In genomic region chrX:29453333-29453732, GRCh38 we compare ENCODE assay signal across 30 cellular contexts.
DNase-seq lines count a peak whose midpoint lies in the region; ATAC-seq and TF ChIP-seq lines count a peak whose summit lies in the region.
"Had no signal": no experiment of that assay in that cellular context is flagged by ENCODE, and none has a peak within 500 bp of the region (broad histone marks: within the 10 kb centered on the region; RNA-seq: fewer than 3 reads in every experiment).

No MANE protein-coding gene starts in this region.

- no peak overlapping the region for H3K27ac ChIP-seq in effector memory CD4-positive, alpha-beta T cell (ENCODE audit: insufficient read depth, low read length, poor library complexity, severe bottlenecking)
- H3K27ac ChIP-seq: dorsolateral prefrontal cortex, gastroesophageal sphincter, prostate gland, right lobe of liver, stomach, WERI-Rb-1 had no signal

- DNase-seq in GM06990 (ENCODE audit: extremely low read depth, insufficient read length) (peak; percentile 28), foreskin fibroblast (peak; percentile 3), BE2C (no peak), islet precursor cell (no peak)
- no peak for DNase-seq in effector memory CD4-positive, alpha-beta T cell
- DNase-seq: activated CD4-positive, alpha-beta T cell treated with anti-CD3 and anti-CD28 coated beads for 4 hours; activated T-cell treated with anti-CD3 and anti-CD28 coated beads for 4 hours; amniotic stem cell; Caco-2; DMS79; dorsolateral prefrontal cortex; GDM1; H9; hypothalamus; left colon; mucosa of descending colon; natural killer cell; NCI-H1092 treated with DMSO at 0.1 percent for 48 hours; NCI-H1694 treated with DMSO at 0.1 percent for 48 hours; NCI-H446; NCI-H748 treated with DMSO at 0.1 percent for 48 hours; occipital lobe; right lobe of liver; stimulated activated CD4-positive, alpha-beta T cell treated with anti-CD3 and anti-CD28 coated beads, Interleukin-2, amount 100 ng/mL, for 48 hours; stomach; WERI-Rb-1 had no signal

- no peaks in the 10 kb centered on the region for H3K4me1 ChIP-seq in effector memory CD4-positive, alpha-beta T cell (ENCODE audit: control insufficient read depth, insufficient read depth, low read length, poor library complexity, severe bottlenecking)
- no peaks in the 10 kb centered on the region for H3K4me1 ChIP-seq in BE2C
- H3K4me1 ChIP-seq: Caco-2, gastroesophageal sphincter, prostate gland, right lobe of liver, stomach had no signal

- H3K36me3 ChIP-seq in GM06990 (ENCODE audit: control insufficient read depth, insufficient read depth, low read length) (no peaks in the 10 kb centered on the region), BE2C (no peaks in the 10 kb centered on the region)
- H3K36me3 ChIP-seq in effector memory CD4-positive, alpha-beta T cell (ENCODE audit: control insufficient read depth, insufficient read depth, low read length) = no peaks in the 10 kb centered on the region
- H3K36me3 ChIP-seq: gastroesophageal sphincter, prostate gland, right lobe of liver, stomach, WERI-Rb-1 had no signal

- H3K27me3 ChIP-seq in GM06990 (replicated peaks; ENCODE audit: control insufficient read depth, insufficient read depth, low read length) = no peaks in the 10 kb centered on the region
- H3K27me3 ChIP-seq in effector memory CD4-positive, alpha-beta T cell (replicated peaks; ENCODE audit: control insufficient read depth, insufficient read depth, low read length, poor library complexity, severe bottlenecking) = no peaks in the 10 kb centered on the region
- H3K27me3 ChIP-seq in BE2C = no peaks in the 10 kb centered on the region
- H3K27me3 ChIP-seq: gastroesophageal sphincter, right lobe of liver, stomach had no signal

- ATAC-seq in GM19455 (IDR thresholded peaks at IDR 0.05; ENCODE audit: unreplicated experiment) (peak; percentile 78), HG03342 (IDR thresholded peaks at IDR 0.05; ENCODE audit: unreplicated experiment) (peak; percentile 78)
- ATAC-seq: gastroesophageal sphincter, left colon, mucosa of descending colon, natural killer cell, right lobe of liver had no signal

- TF ChIP-seq CTCF in GM06990 (IDR thresholded peaks at IDR 0.05; ENCODE audit: insufficient read depth, low read length, poor library complexity, severe bottlenecking) = no peak
- no peak for TF ChIP-seq CTCF in foreskin fibroblast (IDR thresholded peaks at IDR 0.05; ENCODE audit: low read depth, low read length)
- no peak for TF ChIP-seq CTCF in BE2C (IDR thresholded peaks at IDR 0.05; ENCODE audit: low read depth, low read length)

- H3K4me3 ChIP-seq in GM06990 (replicated peaks; ENCODE audit: low read depth, low read length) (no peak overlapping the region), foreskin fibroblast (ENCODE audit: low read depth in 1 of 2, low read length in 2 of 2) (no peak overlapping the region), BE2C (ENCODE audit: low read depth, low read length) (no peak overlapping the region)
- no peak overlapping the region for H3K4me3 ChIP-seq in effector memory CD4-positive, alpha-beta T cell (ENCODE audit: insufficient read depth, low read depth, low read length, poor library complexity, severe bottlenecking)
- H3K4me3 ChIP-seq: dorsolateral prefrontal cortex, gastroesophageal sphincter, mucosa of descending colon, prostate gland, right lobe of liver, stomach had no signal

- no peaks in the 10 kb centered on the region for H3K9me3 ChIP-seq in effector memory CD4-positive, alpha-beta T cell (ENCODE audit: control insufficient read depth, low read length)
- no peaks in the 10 kb centered on the region for H3K9me3 ChIP-seq in BE2C
- H3K9me3 ChIP-seq: Caco-2, gastroesophageal sphincter, mucosa of descending colon, prostate gland, right lobe of liver, stomach had no signal

Comparison
In these comparisons a context has a peak if more than half of its experiments do, and no peak if none do; other contexts are left out.
1. DNase-seq: peak in GM06990 (single experiment) and foreskin fibroblast (2 of 2); none in effector memory CD4-positive, alpha-beta T cell (0 of 3), BE2C (single experiment) and islet precursor cell (single experiment).